Comparison of ENCODE assay signal across 8 cellular contexts in the genomic region with DNA sequence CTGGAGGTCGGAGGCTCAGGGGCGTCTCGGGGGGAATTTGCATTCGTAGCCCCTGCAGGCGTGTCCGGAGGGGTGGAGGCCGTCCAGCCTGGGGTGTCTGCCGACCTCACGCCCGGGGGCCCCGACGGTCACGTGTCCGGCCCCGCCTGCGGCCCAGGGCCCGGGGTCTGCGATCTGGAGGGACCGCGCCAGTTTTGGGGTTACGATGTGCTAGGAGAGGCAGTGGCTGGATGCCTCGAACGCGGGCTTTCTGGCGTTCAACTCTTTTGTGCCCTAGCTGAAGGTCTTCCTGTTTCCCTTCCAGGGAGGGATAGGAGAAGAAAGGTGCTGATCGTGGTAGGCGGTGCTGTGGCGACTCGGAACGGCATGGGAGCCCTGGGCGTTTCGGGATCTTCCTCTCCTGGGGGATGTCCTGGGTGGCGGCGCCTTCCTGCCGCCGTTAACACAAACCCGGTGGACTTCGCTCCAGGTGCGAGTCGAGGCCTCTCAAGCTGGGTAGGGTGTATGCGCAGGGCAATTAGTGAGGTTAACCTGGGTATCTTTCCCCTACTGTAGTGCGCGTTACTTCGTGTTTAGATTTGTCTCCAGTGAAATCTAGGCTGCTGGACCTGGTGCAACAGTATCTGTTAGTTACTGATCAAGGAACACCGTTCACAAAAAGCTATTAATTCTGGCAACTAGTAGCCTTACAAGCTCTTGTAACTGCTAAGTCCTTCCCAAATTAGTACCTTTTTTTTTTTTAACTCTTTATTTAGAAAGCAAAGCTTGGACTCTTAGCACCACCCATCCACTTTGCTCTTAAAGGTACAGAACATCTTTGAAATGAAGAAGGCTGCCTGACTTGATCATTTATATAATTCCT. TPM values are rescaled to one million over a fixed set of nuclear protein-coding genes. Genes with fewer than 3 reads are reported as not detected.
DNase-seq lines count a peak whose midpoint lies in the region; TF ChIP-seq lines count a peak whose summit lies in the region.

No MANE protein-coding gene starts in this region.

- H3K4me3 ChIP-seq in KMS-11 (IDR thresholded peaks at IDR 0.05; ENCODE audit: insufficient read depth, low read depth, low read length) (peak overlapping the region; percentile 24), mesendoderm (ENCODE audit: low read length) (peak overlapping the region; percentile 58)

- H3K27ac ChIP-seq in KMS-11 (peak overlapping the region; percentile 57; the same call in 1 of the 2 replicates), mesendoderm (ENCODE audit: low read depth, low read length) (no peak overlapping the region), temporal lobe (ENCODE audit: low read depth, low read length) (peak overlapping the region; percentile 74)

- H3K23ac ChIP-seq in mesendoderm (ENCODE audit: low read length) = peak overlapping the region; percentile 29

- H3K9ac ChIP-seq in KMS-11 = peak overlapping the region; percentile 86; the same call in 1 of the 2 replicates
- peak overlapping the region; percentile 82 for H3K9ac ChIP-seq in mesendoderm (ENCODE audit: low read length)

- H3K27me3 ChIP-seq in KMS-11 (ENCODE audit: insufficient read depth, low read depth) (no peaks in the 10 kb centered on the region), mesendoderm (ENCODE audit: insufficient read depth, low read length, poor library complexity) (no peaks in the 10 kb centered on the region)

- H3K79me2 ChIP-seq in KMS-11 (ENCODE audit: insufficient read depth, low read depth) = peaks cover 58% of the 10 kb centered on the region
- H3K79me2 ChIP-seq in mesendoderm (ENCODE audit: control insufficient read depth, insufficient read depth, low read length) = peaks cover 42% of the 10 kb centered on the region

- TF ChIP-seq CTCF in KMS-11 (conservative IDR thresholded peaks at IDR 0.05; ENCODE audit: low read depth, low read length) = no peak

- no peak overlapping the region for H3K18ac ChIP-seq in mesendoderm (ENCODE audit: low read length)

- peak overlapping the region; percentile 93 for H3K4me2 ChIP-seq in KMS-11
- peak overlapping the region; percentile 89 for H3K4me2 ChIP-seq in mesendoderm (ENCODE audit: low read length)

- H2AK5ac ChIP-seq in mesendoderm (ENCODE audit: low read length) = no peak overlapping the region

- H4K20me1 ChIP-seq in KMS-11 (ENCODE audit: insufficient read depth) = peaks cover 26% of the 10 kb centered on the region

- H3K4me1 ChIP-seq in KMS-11 (ENCODE audit: low read depth, poor library complexity, severe bottlenecking) = peaks cover 33% of the 10 kb centered on the region
- H3K4me1 ChIP-seq in mesendoderm (ENCODE audit: control insufficient read depth, low read depth, low read length) = peaks cover 9% of the 10 kb centered on the region

- H4K5ac ChIP-seq in mesendoderm (ENCODE audit: low read length) = no peak overlapping the region

- H3K4ac ChIP-seq in mesendoderm (ENCODE audit: low read depth, low read length) = no peak overlapping the region

- peak; percentile 30 for DNase-seq in NCI-H2196 (lab: John Stamatoyannopoulos, UW; ENCODE audit: unreplicated experiment)
- DNase-seq in NCI-H2196 treated with DMSO at 0.1 percent for 48 hours (lab: John Stamatoyannopoulos, UW; ENCODE audit: unreplicated experiment) = no peak
- peak; percentile 39 for DNase-seq in UCSD-AML1 (lab: John Stamatoyannopoulos, UW; ENCODE audit: unreplicated experiment)
- peak; percentile 22 for DNase-seq in dermis blood vessel endothelial cell
- peak; percentile 50 for DNase-seq in mesendoderm
- DNase-seq in NCI-H446 treated with DMSO at 0.1 percent for 48 hours (lab: John Stamatoyannopoulos, UW) = no peak

- no CpG with 5 or more reads among the region's 45 CpGs for WGBS in mesendoderm (ENCODE audit: extremely low coverage, insufficient coverage, low lambda C conversion rate)

- peak overlapping the region; percentile 88 for H3K56ac ChIP-seq in mesendoderm (ENCODE audit: low read length)

- H2BK5ac ChIP-seq in mesendoderm (ENCODE audit: low read length) = no peak overlapping the region

- H2AFZ ChIP-seq in KMS-11 (ENCODE audit: low read depth) = peak overlapping the region; percentile 72

- H4K8ac ChIP-seq in mesendoderm (ENCODE audit: low read depth, low read length) = no peak overlapping the region

- peaks cover 25% of the 10 kb centered on the region for H3K79me1 ChIP-seq in mesendoderm (ENCODE audit: low read length)

- H3K36me3 ChIP-seq in KMS-11 (ENCODE audit: insufficient read depth) = no peaks in the 10 kb centered on the region; the same call in 1 of the 2 replicates
- H3K36me3 ChIP-seq in mesendoderm (ENCODE audit: control insufficient read depth, insufficient read depth, low read length) = no peaks in the 10 kb centered on the region

- H2BK120ac ChIP-seq in mesendoderm (ENCODE audit: low read depth, low read length) = no peak overlapping the region

- H2BK15ac ChIP-seq in mesendoderm (replicated peaks; ENCODE audit: low read depth) = no peak overlapping the region

RNA-seq across cellular contexts. Expression of gene AKAP1, which starts 1.3 kb away (rescaled TPM):
- total RNA-seq in dermis blood vessel endothelial cell (16.0 and 24.5 TPM in 2 replicates), temporal lobe (22.9 TPM)
- 32.9 TPM for polyA plus RNA-seq in mesendoderm (2013, experiment 1 of 2)
- 34.0 TPM for polyA plus RNA-seq in mesendoderm (2013, experiment 2 of 2)

Comparison
In these comparisons a context has a peak if more than half of its experiments do, and no peak if none do; other contexts are left out.
1. DNase-seq: peak in NCI-H2196 (single experiment), UCSD-AML1 (single experiment), dermis blood vessel endothelial cell (single experiment) and mesendoderm (single experiment); none in NCI-H2196 treated with DMSO at 0.1 percent for 48 hours (single experiment) and NCI-H446 treated with DMSO at 0.1 percent for 48 hours (single experiment).